8 cellular contexts compared by ENCODE assay signal in genomic region chr17:45948881-45949624, GRCh38. TPM values are rescaled to one million over a fixed set of nuclear protein-coding genes. Genes with fewer than 3 reads are reported as not detected.
DNase-seq lines count a peak whose midpoint lies in the region; ATAC-seq and TF ChIP-seq lines count a peak whose summit lies in the region.

No MANE protein-coding gene starts in this region.

- H3K27ac Mint-ChIP-seq in natural killer cell, result no peak overlapping the region

- no peaks in the 10 kb centered on the region for H3K36me3 Mint-ChIP-seq in natural killer cell

- no peaks in the 10 kb centered on the region for H3K9me3 Mint-ChIP-seq in natural killer cell

- intact Hi-C loops in natural killer cell (cut with micrococcal nuclease), result no loop called here

- H3K4me3 ChIP-seq in fibroblast of the aortic adventitia (ENCODE audit: low read depth, low read length), result peak overlapping the region; percentile 25

- H3K27me3 Mint-ChIP-seq in natural killer cell (ENCODE audit: low read depth in 2 of 2), result peaks cover 26 to 42% of the 10 kb centered on the region in 2 donors

- ATAC-seq in natural killer cell, result peak; percentile 82 to 98 (median 96)
- peak; percentile 88 for ATAC-seq in stimulated activated naive CD8-positive, alpha-beta T cell treated with anti-CD3 and anti-CD28 coated beads, Interleukin-15, Interleukin-2, amounts not matched to agents 100 U/mL and 50 U/mL, for 24 hours

- no peak overlapping the region for H3K4me3 Mint-ChIP-seq in natural killer cell

- DNase-seq in SIG-M5 treated with dmso at 0.1 percent for 504 hours (lab: John Stamatoyannopoulos, UW; ENCODE audit: unreplicated experiment) (peak; percentile 50), SIG-M5 (lab: John Stamatoyannopoulos, UW) (no peak), fibroblast of the aortic adventitia (ENCODE audit: low read depth) (peak; percentile 55), natural killer cell (peak; percentile 49), NCI-H748 (lab: John Stamatoyannopoulos, UW; ENCODE audit: unreplicated experiment) (no peak)
- DNase-seq in activated T-helper 9 cell treated with anti-CD3 and anti-CD28 coated beads, Interleukin-2, amount 50 U/mL, for 16 hours (ENCODE audit: low read depth), result peak; percentile 53
- peak; percentile 84 for DNase-seq in stimulated activated naive CD8-positive, alpha-beta T cell treated with anti-CD3 and anti-CD28 coated beads, Interleukin-15, Interleukin-2, amounts not matched to agents 100 U/mL and 50 U/mL, for 24 hours

- peak; percentile 71 for TF ChIP-seq CTCF in fibroblast of the aortic adventitia (IDR thresholded peaks at IDR 0.05; ENCODE audit: insufficient read depth, low read length)
- TF ChIP-seq CTCF in natural killer cell (IDR thresholded peaks at IDR 0.05), result peak; percentile 62

- H3K4me1 Mint-ChIP-seq in natural killer cell, result peaks cover 7 to 12% of the 10 kb centered on the region in 2 donors

TF ChIP-seq in PFSK-1, 5 proteins besides CTCF, POLR2A, EP300 and RAD21:
- TF ChIP-seq FOXP2 (optimal IDR thresholded peaks at IDR 0.05; ENCODE audit: borderline replicate concordance, extremely low read depth, extremely low read length, insufficient read depth) (peak; percentile 66), TAF1 (IDR thresholded peaks at IDR 0.05; ENCODE audit: borderline replicate concordance, insufficient read depth, low read length) (no peak), SIN3A (IDR thresholded peaks at IDR 0.05; ENCODE audit: borderline replicate concordance, insufficient read depth, low read length) (no peak)
- TF ChIP-seq, protein P1, sequence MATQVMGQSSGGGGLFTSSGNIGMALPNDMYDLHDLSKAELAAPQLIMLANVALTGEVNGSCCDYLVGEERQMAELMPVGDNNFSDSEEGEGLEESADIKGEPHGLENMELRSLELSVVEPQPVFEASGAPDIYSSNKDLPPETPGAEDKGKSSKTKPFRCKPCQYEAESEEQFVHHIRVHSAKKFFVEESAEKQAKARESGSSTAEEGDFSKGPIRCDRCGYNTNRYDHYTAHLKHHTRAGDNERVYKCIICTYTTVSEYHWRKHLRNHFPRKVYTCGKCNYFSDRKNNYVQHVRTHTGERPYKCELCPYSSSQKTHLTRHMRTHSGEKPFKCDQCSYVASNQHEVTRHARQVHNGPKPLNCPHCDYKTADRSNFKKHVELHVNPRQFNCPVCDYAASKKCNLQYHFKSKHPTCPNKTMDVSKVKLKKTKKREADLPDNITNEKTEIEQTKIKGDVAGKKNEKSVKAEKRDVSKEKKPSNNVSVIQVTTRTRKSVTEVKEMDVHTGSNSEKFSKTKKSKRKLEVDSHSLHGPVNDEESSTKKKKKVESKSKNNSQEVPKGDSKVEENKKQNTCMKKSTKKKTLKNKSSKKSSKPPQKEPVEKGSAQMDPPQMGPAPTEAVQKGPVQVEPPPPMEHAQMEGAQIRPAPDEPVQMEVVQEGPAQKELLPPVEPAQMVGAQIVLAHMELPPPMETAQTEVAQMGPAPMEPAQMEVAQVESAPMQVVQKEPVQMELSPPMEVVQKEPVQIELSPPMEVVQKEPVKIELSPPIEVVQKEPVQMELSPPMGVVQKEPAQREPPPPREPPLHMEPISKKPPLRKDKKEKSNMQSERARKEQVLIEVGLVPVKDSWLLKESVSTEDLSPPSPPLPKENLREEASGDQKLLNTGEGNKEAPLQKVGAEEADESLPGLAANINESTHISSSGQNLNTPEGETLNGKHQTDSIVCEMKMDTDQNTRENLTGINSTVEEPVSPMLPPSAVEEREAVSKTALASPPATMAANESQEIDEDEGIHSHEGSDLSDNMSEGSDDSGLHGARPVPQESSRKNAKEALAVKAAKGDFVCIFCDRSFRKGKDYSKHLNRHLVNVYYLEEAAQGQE (IDR thresholded peaks at IDR 0.05; ENCODE audit: insufficient read depth in 1 of 2, low read depth in 2 of 2, low read length in 2 of 2), result peak in 1 of 2 experiments; percentile 11; a peak in 1 of 4 replicates

RNA-seq across cellular contexts. Expression of gene STH, which starts 50.0 kb away (rescaled TPM):
- not detected for polyA plus RNA-seq in PFSK-1 (2012; ENCODE audit: insufficient read length, low read depth)
- not detected in 2 replicates for total RNA-seq in fibroblast of the aortic adventitia (ENCODE audit: low replicate concordance)
- not detected for total RNA-seq in natural killer cell

RNA-seq across cellular contexts. Expression of gene MAPT, which starts 54.7 kb away (rescaled TPM):
- polyA plus RNA-seq in PFSK-1 (2012; ENCODE audit: insufficient read length, low read depth), result 20.3 TPM
- total RNA-seq in fibroblast of the aortic adventitia (ENCODE audit: low replicate concordance), result 0.54 and 1.9 TPM in 2 replicates
- total RNA-seq in natural killer cell, result 1 to 10 TPM in 1 of 3 donors, under 1 TPM in 2; 0.14 to 1.3 (median 0.58) TPM

Comparison
In these comparisons a context has a peak if more than half of its experiments do, and no peak if none do; other contexts are left out.
1. DNase-seq: peak in SIG-M5 treated with dmso at 0.1 percent for 504 hours (single experiment), activated T-helper 9 cell treated with anti-CD3 and anti-CD28 coated beads, Interleukin-2, amount 50 U/mL, for 16 hours (single experiment), fibroblast of the aortic adventitia (single experiment), natural killer cell (single experiment) and stimulated activated naive CD8-positive, alpha-beta T cell treated with anti-CD3 and anti-CD28 coated beads, Interleukin-15, Interleukin-2, amounts not matched to agents 100 U/mL and 50 U/mL, for 24 hours (single experiment); none in SIG-M5 (single experiment) and NCI-H748 (single experiment).